Comparison of ENCODE assay signal across 13 cellular contexts in genomic region chr14:67270354-67270753, GRCh38. TPM values are rescaled to one million over a fixed set of nuclear protein-coding genes. Genes with fewer than 3 reads are reported as not detected.
DNase-seq lines count a peak whose midpoint lies in the region; ATAC-seq, FAIRE-seq and TF ChIP-seq lines count a peak whose summit lies in the region.
"Had no signal": no experiment of that assay in that cellular context is flagged by ENCODE, and none has a peak within 500 bp of the region (broad histone marks: within the 10 kb centered on the region; RNA-seq: fewer than 3 reads in every experiment).

No MANE protein-coding gene starts in this region.

- 6 to 18% methylated on average over 1 of the region's 1 CpG for WGBS in GM23248 (ENCODE audit: low coverage in 1 of 2, low lambda C conversion rate in 2 of 2, missing lambda C conversion rate in 2 of 2), 2 experiments

- H3K9me2 ChIP-seq in GM23248 (ENCODE audit: insufficient read depth), result no peaks in the 10 kb centered on the region

- POLR2A ChIA-PET in activated CD4-positive, alpha-beta memory T cell treated with anti-CD3 and anti-CD28 coated beads, Interleukin-2, amount 10 ng/mL, durations not matched to agents 7 days and 5 days (lab: Charles Lee), result no interaction called here

- H3K4me1 ChIP-seq in GM23248 (ENCODE audit: insufficient read depth), result peaks cover 27% of the 10 kb centered on the region
- peaks cover 21% of the 10 kb centered on the region for H3K4me1 ChIP-seq in astrocyte (ENCODE audit: insufficient read depth, low read length)
- peaks cover 14 to 35% of the 10 kb centered on the region in 2 donors for H3K4me1 ChIP-seq in left lung
- H3K4me1 ChIP-seq: prostate gland had no signal

- H3K79me2 ChIP-seq in GM23248 (ENCODE audit: insufficient read depth), result peaks cover 100% of the 10 kb centered on the region
- H3K79me2 ChIP-seq in astrocyte (ENCODE audit: insufficient read depth, low read length), result peaks cover 75% of the 10 kb centered on the region

- H3K4me3 Mint-ChIP-seq in astrocyte (ENCODE audit: unreplicated experiment), result peak overlapping the region; percentile 62
- no peak overlapping the region for H3K4me3 Mint-ChIP-seq in activated CD4-positive, alpha-beta memory T cell treated with anti-CD3 and anti-CD28 coated beads, Interleukin-2, amount 10 ng/mL, durations not matched to agents 7 days and 5 days
- H3K4me3 Mint-ChIP-seq: CD4-positive, alpha-beta memory T cell; immature natural killer cell had no signal

- ATAC-seq in left lung (peak; percentile 63), sciatic nerve (peak; percentile 34), GM21737 (IDR thresholded peaks at IDR 0.05; ENCODE audit: unreplicated experiment) (no peak), GM21515 (IDR thresholded peaks at IDR 0.05; ENCODE audit: unreplicated experiment) (no peak)

- H3K27ac Mint-ChIP-seq in astrocyte (ENCODE audit: unreplicated experiment), result peak overlapping the region; percentile 87
- H3K27ac Mint-ChIP-seq in activated CD4-positive, alpha-beta memory T cell treated with anti-CD3 and anti-CD28 coated beads, Interleukin-2, amount 10 ng/mL, durations not matched to agents 7 days and 5 days, result no peak overlapping the region
- H3K27ac Mint-ChIP-seq: immature natural killer cell had no signal

- H3K36me3 ChIP-seq in GM23248 (ENCODE audit: low read depth), result no peaks in the 10 kb centered on the region
- H3K36me3 ChIP-seq in astrocyte (ENCODE audit: insufficient read depth, low read length), result no peaks in the 10 kb centered on the region
- H3K36me3 ChIP-seq in left lung, result peaks cover 0 to 6% of the 10 kb centered on the region in 2 donors
- H3K36me3 ChIP-seq: prostate gland had no signal

- CTCF ChIA-PET in activated CD4-positive, alpha-beta memory T cell treated with anti-CD3 and anti-CD28 coated beads, Interleukin-2, amount 10 ng/mL, durations not matched to agents 7 days and 5 days (lab: Charles Lee), result no interaction called here

- H4K20me1 ChIP-seq in GM23248 (ENCODE audit: insufficient read depth) (no peaks in the 10 kb centered on the region), astrocyte (ENCODE audit: insufficient read depth, low read length) (peaks cover 61% of the 10 kb centered on the region)

- H3K9me3 ChIP-seq in GM23248 (ENCODE audit: low read depth), result no peaks in the 10 kb centered on the region
- no peaks in the 10 kb centered on the region for H3K9me3 ChIP-seq in astrocyte (ENCODE audit: insufficient read depth, low read depth, low read length)
- H3K9me3 ChIP-seq in left lung, result no peaks in the 10 kb centered on the region
- H3K9me3 ChIP-seq: prostate gland had no signal

- no peak for FAIRE-seq in astrocyte (lab: Jason Lieb, UNC)
- FAIRE-seq in urothelium cell line (lab: Jason Lieb, UNC), result no peak

- peaks cover 8% of the 10 kb centered on the region for H3K36me3 Mint-ChIP-seq in astrocyte (ENCODE audit: low read depth, unreplicated experiment)
- H3K36me3 Mint-ChIP-seq in activated CD4-positive, alpha-beta memory T cell treated with anti-CD3 and anti-CD28 coated beads, Interleukin-2, amount 10 ng/mL, durations not matched to agents 7 days and 5 days (ENCODE audit: low read depth), result peaks cover 16% of the 10 kb centered on the region

- H3K27ac ChIP-seq in GM23248, result peak overlapping the region; percentile 75
- H3K27ac ChIP-seq in astrocyte (ENCODE audit: low read depth, low read length), result peak overlapping the region; percentile 11
- peak overlapping the region; percentile 59 to 70 for H3K27ac ChIP-seq in left lung
- H3K27ac ChIP-seq: prostate gland had no signal

- H3K27me3 Mint-ChIP-seq in astrocyte (ENCODE audit: low read depth, unreplicated experiment), result no peaks in the 10 kb centered on the region
- no peaks in the 10 kb centered on the region for H3K27me3 Mint-ChIP-seq in activated CD4-positive, alpha-beta memory T cell treated with anti-CD3 and anti-CD28 coated beads, Interleukin-2, amount 10 ng/mL, durations not matched to agents 7 days and 5 days
- H3K27me3 Mint-ChIP-seq: CD4-positive, alpha-beta memory T cell had no signal

- DNase-seq in GM23248 (peak; percentile 45), astrocyte (ENCODE audit: low read depth) (peak; percentile 14), left lung (no peak), sciatic nerve (ENCODE audit: low spot score) (no peak), urothelium cell line (ENCODE audit: low spot score) (no peak)
- DNase-seq in activated CD4-positive, alpha-beta memory T cell treated with anti-CD3 and anti-CD28 coated beads, Interleukin-2, amount 10 ng/mL, durations not matched to agents 7 days and 5 days, result no peak
- DNase-seq: CD4-positive, alpha-beta memory T cell; erythroblast; immature natural killer cell; T1000 had no signal

- H3K4me2 ChIP-seq in GM23248 (ENCODE audit: unreplicated experiment), result peak overlapping the region; percentile 82
- peak overlapping the region; percentile 66 for H3K4me2 ChIP-seq in astrocyte (ENCODE audit: low read length)

- in situ Hi-C loops in GM23248 (cut with MboI), result loop anchor here (10.0 kb wide), 1 partner anchor 86 kb away; the partner anchor contains the start of gene GARIN2

- intact Hi-C loops in left lung (cut with DNase I) (no loop called here), sciatic nerve (cut with DNase I) (no loop called here)

- peak overlapping the region; percentile 73 for H3K9ac ChIP-seq in GM23248
- H3K9ac ChIP-seq in astrocyte (ENCODE audit: low read length), result peak overlapping the region; percentile 6

- H3K27me3 ChIP-seq in GM23248 (replicated peaks; ENCODE audit: insufficient read depth) (no peaks in the 10 kb centered on the region), astrocyte (ENCODE audit: insufficient read depth, low read length) (no peaks in the 10 kb centered on the region), left lung (no peaks in the 10 kb centered on the region)

- H3K9me3 Mint-ChIP-seq in astrocyte (ENCODE audit: unreplicated experiment), result no peaks in the 10 kb centered on the region
- H3K9me3 Mint-ChIP-seq in activated CD4-positive, alpha-beta memory T cell treated with anti-CD3 and anti-CD28 coated beads, Interleukin-2, amount 10 ng/mL, durations not matched to agents 7 days and 5 days, result peaks cover 3% of the 10 kb centered on the region
- H3K9me3 Mint-ChIP-seq: immature natural killer cell had no signal

- H2AFZ ChIP-seq in GM23248, result no peak overlapping the region
- H2AFZ ChIP-seq in astrocyte (ENCODE audit: low read depth, low read length), result no peak overlapping the region

- peaks cover 38% of the 10 kb centered on the region for H3K4me1 Mint-ChIP-seq in astrocyte (ENCODE audit: low read depth, unreplicated experiment)
- peaks cover 15% of the 10 kb centered on the region for H3K4me1 Mint-ChIP-seq in activated CD4-positive, alpha-beta memory T cell treated with anti-CD3 and anti-CD28 coated beads, Interleukin-2, amount 10 ng/mL, durations not matched to agents 7 days and 5 days

- TF ChIP-seq CTCF in astrocyte (IDR thresholded peaks at IDR 0.05; ENCODE audit: insufficient read depth, low read depth, low read length) (no peak), left lung (IDR thresholded peaks at IDR 0.05) (no peak)

- peaks cover 16% of the 10 kb centered on the region; the same call in 1 of the 2 replicates for H3F3A ChIP-seq in GM23248 (ENCODE audit: insufficient read depth)

- H3K4me3 ChIP-seq in GM23248 (peak overlapping the region; percentile 66), astrocyte (ENCODE audit: insufficient read depth, low read depth, low read length) (no peak overlapping the region), left lung (no peak overlapping the region)
- H3K4me3 ChIP-seq: prostate gland had no signal

RNA-seq across cellular contexts. Expression of gene PALS1, which starts 29.1 kb away (rescaled TPM):
- total RNA-seq in GM23248 (2014; rRNA removed; shearing (Covaris generic)), result 23.8 and 36.5 TPM in 2 replicates
- 15.3 and 15.5 TPM in 2 replicates for polyA plus RNA-seq in GM23248 (2016; fragmentation: Nextera tagmentation; extraction: Ambion mirVana)
- 33.8 and 46.0 TPM in 2 replicates for total RNA-seq in astrocyte
- 10 to 100 TPM; 35.3 to 38.6 TPM for total RNA-seq in left lung
- total RNA-seq in sciatic nerve, result 31.8 TPM
- total RNA-seq in activated CD4-positive, alpha-beta memory T cell treated with anti-CD3 and anti-CD28 coated beads, Interleukin-2, amount 10 ng/mL, durations not matched to agents 7 days and 5 days, result 1 to 10 TPM; 6.5 to 7.0 TPM

Comparison
In these comparisons a context has a peak if more than half of its experiments do, and no peak if none do; other contexts are left out.
1. DNase-seq: peak in GM23248 (single experiment) and astrocyte (single experiment); none in left lung (0 of 2), sciatic nerve (single experiment), urothelium cell line (single experiment) and activated CD4-positive, alpha-beta memory T cell treated with anti-CD3 and anti-CD28 coated beads, Interleukin-2, amount 10 ng/mL, durations not matched to agents 7 days and 5 days (single experiment).
2. H3K27ac ChIP-seq: peak in every context shown above with its lines; median percentile 75 in GM23248; 64 in left lung; 11 in astrocyte.
3. ATAC-seq: peak in left lung (single experiment) and sciatic nerve (single experiment); none in GM21737 (single experiment) and GM21515 (single experiment).